In genomic region chr7:101880536-101881443, GRCh38 we compare ENCODE assay signal across 9 cellular contexts.
DNase-seq lines count a peak whose midpoint lies in the region; ATAC-seq and TF ChIP-seq lines count a peak whose summit lies in the region.
"Had no signal": no experiment of that assay in that cellular context is flagged by ENCODE, and none has a peak within 500 bp of the region (broad histone marks: within the 10 kb centered on the region; RNA-seq: fewer than 3 reads in every experiment).

No MANE protein-coding gene starts in this region.

- TF ChIP-seq POLR2A in vagina (IDR thresholded peaks at IDR 0.05) (no peak), Peyer's patch (IDR thresholded peaks at IDR 0.05) (no peak)

- H3K27me3 ChIP-seq in heart right ventricle = no peaks in the 10 kb centered on the region
- H3K27me3 ChIP-seq in vagina = no peaks in the 10 kb centered on the region
- no peaks in the 10 kb centered on the region for H3K27me3 ChIP-seq in Peyer's patch

- H3K4me1 ChIP-seq in heart right ventricle (peaks cover 17 to 78% (median 62%) of the 10 kb centered on the region in 9 donors), vagina (peaks cover 39% of the 10 kb centered on the region), Peyer's patch (peaks cover 4 to 48% (median 5%) of the 10 kb centered on the region in 4 donors)

- intact Hi-C loops in heart right ventricle (cut with DNase I) = loop anchor here in 1 of 10 donors (5.0 to 10.0 kb wide), 2 partner anchors 66 to 67 kb away; partner anchors contain the start of gene CUX1
- intact Hi-C loops in left ventricle myocardium superior (cut with micrococcal nuclease) = no loop called here
- intact Hi-C loops in vagina (cut with DNase I) = no loop called here

- DNase-seq in heart right ventricle (no peak), left ventricle myocardium superior (no peak), amniotic stem cell (lab: John Stamatoyannopoulos, UW) (peak; percentile 7), kidney tubule cell (ENCODE audit: low spot score) (peak; percentile 64), vagina (ENCODE audit: extremely low spot score in 2 of 2) (no peak), Peyer's patch (no peak), Kasumi-1 (lab: John Stamatoyannopoulos, UW) (no peak)
- no peak for DNase-seq in stimulated activated CD4-positive, alpha-beta T cell treated with anti-CD3 and anti-CD28 coated beads, Interleukin-15, amount 100 ng/mL, for 24 hours

- peak overlapping the region in 8 of 10 donors; percentile 18 to 89 (median 84) for H3K27ac ChIP-seq in heart right ventricle
- H3K27ac ChIP-seq in vagina = peak overlapping the region; percentile 76
- H3K27ac ChIP-seq in Peyer's patch = peak overlapping the region in 1 of 4 donors; percentile 50

- H3K4me3 ChIP-seq in heart right ventricle (no peak overlapping the region), vagina (no peak overlapping the region), Peyer's patch (no peak overlapping the region)

- H3K36me3 ChIP-seq in heart right ventricle (no peaks in the 10 kb centered on the region), vagina (no peaks in the 10 kb centered on the region), Peyer's patch (no peaks in the 10 kb centered on the region)

- no peaks in the 10 kb centered on the region for H3K9me3 ChIP-seq in heart right ventricle
- no peaks in the 10 kb centered on the region for H3K9me3 ChIP-seq in vagina
- no peaks in the 10 kb centered on the region for H3K9me3 ChIP-seq in Peyer's patch

- no peak for TF ChIP-seq CTCF in heart right ventricle (IDR thresholded peaks at IDR 0.05)
- no peak for TF ChIP-seq CTCF in vagina (IDR thresholded peaks at IDR 0.05)
- TF ChIP-seq CTCF in Peyer's patch (IDR thresholded peaks at IDR 0.05) = no peak

- ATAC-seq in heart right ventricle = no peak
- no peak for ATAC-seq in left ventricle myocardium superior
- ATAC-seq: stimulated activated effector memory CD8-positive, alpha-beta T cell treated with anti-CD3 and anti-CD28 coated beads, Interleukin-12 subunit alpha, Interleukin-12 subunit beta, amount 100 ng/mL, for 72 hours had no signal

- WGBS in heart right ventricle, 2 donors = 41 to 44% methylated on average over 10 of the region's 10 CpGs

Comparison
In these comparisons a context has a peak if more than half of its experiments do, and no peak if none do; other contexts are left out.
1. DNase-seq: peak in amniotic stem cell (single experiment) and kidney tubule cell (single experiment); none in heart right ventricle (0 of 2), left ventricle myocardium superior (single experiment), vagina (0 of 2), Peyer's patch (0 of 3), stimulated activated CD4-positive, alpha-beta T cell treated with anti-CD3 and anti-CD28 coated beads, Interleukin-15, amount 100 ng/mL, for 24 hours (single experiment) and Kasumi-1 (0 of 2).